11 cellular contexts compared by ENCODE assay signal in the genomic region with DNA sequence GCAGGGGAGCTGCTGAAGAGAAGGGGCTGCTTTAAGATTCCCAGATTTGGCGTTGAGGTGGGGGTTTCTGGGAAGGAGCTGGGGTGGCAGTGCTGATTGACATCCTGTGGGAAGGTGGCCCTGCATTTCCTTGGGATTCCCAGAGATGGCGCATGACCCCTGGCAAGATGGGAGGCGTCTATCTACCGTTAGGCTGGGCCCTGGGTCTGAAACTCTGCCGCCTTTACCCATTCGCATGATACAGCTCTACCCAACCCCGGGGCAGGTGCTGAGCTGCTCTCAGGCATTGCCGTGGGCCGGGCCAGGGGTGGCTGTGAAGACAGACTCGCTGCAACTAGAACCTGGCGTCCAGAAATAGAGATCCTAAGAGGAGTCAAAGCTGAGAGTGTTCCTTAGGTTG. TPM values are rescaled to one million over a fixed set of nuclear protein-coding genes. Genes with fewer than 3 reads are reported as not detected.
A peak's percentile ranks its signal among the peaks of the same experiment; 100 is the strongest.
DNase-seq lines count a peak whose midpoint lies in the region; TF ChIP-seq lines count a peak whose summit lies in the region.
"Had no signal": no experiment of that assay in that cellular context is flagged by ENCODE, and none has a peak within 500 bp of the region (broad histone marks: within the 10 kb centered on the region; RNA-seq: fewer than 3 reads in every experiment).

No MANE protein-coding gene starts in this region.

- peaks cover 0 to 2% (median 0%) of the 10 kb centered on the region in 7 donors for H3K9me3 Mint-ChIP-seq in CD14-positive monocyte
- H3K9me3 Mint-ChIP-seq: activated naive CD4-positive, alpha-beta T cell treated with anti-CD3 and anti-CD28 coated beads, Interleukin-2, amount 10 ng/mL, durations not matched to agents 7 days and 5 days; CD4-positive, CD25-positive, alpha-beta regulatory T cell had no signal

- peak overlapping the region; percentile 45; the same call in 1 of the 2 replicates for H3K9ac ChIP-seq in iPS-20b (ENCODE audit: low read depth, low read length)

- no peaks in the 10 kb centered on the region for H3K9me3 ChIP-seq in iPS-20b (ENCODE audit: insufficient read depth, low read depth, low read length)
- no peaks in the 10 kb centered on the region for H3K9me3 ChIP-seq in esophagus squamous epithelium
- H3K9me3 ChIP-seq: prostate gland had no signal

- H3K36me3 Mint-ChIP-seq in CD14-positive monocyte = peaks cover 15 to 40% of the 10 kb centered on the region in 2 donors

- H3K4me1 ChIP-seq in iPS-20b (ENCODE audit: insufficient read depth, low read length) (peaks cover 2% of the 10 kb centered on the region; the same call in 1 of the 2 replicates), esophagus squamous epithelium (no peaks in the 10 kb centered on the region)
- H3K4me1 ChIP-seq: prostate gland had no signal

- H3K4me3 Mint-ChIP-seq in CD14-positive monocyte = no peak overlapping the region
- H3K4me3 Mint-ChIP-seq: activated naive CD4-positive, alpha-beta T cell treated with anti-CD3 and anti-CD28 coated beads, Interleukin-2, amount 10 ng/mL, durations not matched to agents 7 days and 5 days; CD4-positive, CD25-positive, alpha-beta regulatory T cell had no signal

- in situ Hi-C loops in astrocyte of the spinal cord (cut with HindIII; ENCODE audit: low sequenced_read_pairs) = no loop called here

- TF ChIP-seq CTCF in AG04449 (IDR thresholded peaks at IDR 0.05; ENCODE audit: insufficient read depth, low read length, missing control alignments) (peak; percentile 23), HFF-Myc (IDR thresholded peaks at IDR 0.05; ENCODE audit: low read depth, low read length, missing control alignments) (peak; percentile 30), astrocyte of the spinal cord (IDR thresholded peaks at IDR 0.05; ENCODE audit: low read depth, low read length) (peak; percentile 38), esophagus squamous epithelium (IDR thresholded peaks at IDR 0.05) (peak in 1 of 6 experiments; percentile 26), CD14-positive monocyte (IDR thresholded peaks at IDR 0.05) (no peak)

- H3K27ac Mint-ChIP-seq in CD14-positive monocyte = no peak overlapping the region
- H3K27ac Mint-ChIP-seq: activated naive CD4-positive, alpha-beta T cell treated with anti-CD3 and anti-CD28 coated beads, Interleukin-2, amount 10 ng/mL, durations not matched to agents 7 days and 5 days; CD4-positive, CD25-positive, alpha-beta regulatory T cell had no signal

- CTCF ChIA-PET in AG04449 (lab: Yijun Ruan, JAX) = interaction anchor here (1.1 to 1.9 kb wide), 4 partner anchors 10 to 185 kb away, joined by 3 to 7 read pairs (median 4); a partner anchor contains a TSS

- H3K27ac ChIP-seq in iPS-20b (ENCODE audit: low read length) (no peak overlapping the region), esophagus squamous epithelium (no peak overlapping the region)
- H3K27ac ChIP-seq: prostate gland had no signal

- TF ChIP-seq POLR2A in esophagus squamous epithelium (IDR thresholded peaks at IDR 0.05) = no peak

- intact Hi-C loops in esophagus squamous epithelium (cut with DNase I) (no loop called here), CD14-positive monocyte (cut with micrococcal nuclease) (no loop called here)

- POLR2A ChIA-PET in AG04449 (lab: Yijun Ruan, JAX) = no interaction called here

- peaks cover 0 to 5% (median 2%) of the 10 kb centered on the region in 3 donors for H3K27me3 Mint-ChIP-seq in CD14-positive monocyte (ENCODE audit: low read depth in 3 of 3)
- H3K27me3 Mint-ChIP-seq: activated naive CD4-positive, alpha-beta T cell treated with anti-CD3 and anti-CD28 coated beads, Interleukin-2, amount 10 ng/mL, durations not matched to agents 7 days and 5 days; CD4-positive, CD25-positive, alpha-beta regulatory T cell had no signal

- H3K27me3 ChIP-seq in iPS-20b (ENCODE audit: insufficient read depth, low read length) (no peaks in the 10 kb centered on the region), esophagus squamous epithelium (peaks cover 0 to 12% (median 0%) of the 10 kb centered on the region in 4 donors)

- WGBS in esophagus squamous epithelium, 2 donors = 66 to 70% methylated on average over 9 to 11 of the region's 11 CpGs

- no peaks in the 10 kb centered on the region for H3K4me1 Mint-ChIP-seq in CD14-positive monocyte
- H3K4me1 Mint-ChIP-seq: activated naive CD4-positive, alpha-beta T cell treated with anti-CD3 and anti-CD28 coated beads, Interleukin-2, amount 10 ng/mL, durations not matched to agents 7 days and 5 days; CD4-positive, CD25-positive, alpha-beta regulatory T cell had no signal

- H3K4me3 ChIP-seq in AG04449 (ENCODE audit: low read depth, low read length) (no peak overlapping the region), HFF-Myc (replicated peaks; ENCODE audit: low read depth, low read length) (no peak overlapping the region), astrocyte of the spinal cord (ENCODE audit: low read depth, low read length) (no peak overlapping the region), iPS-20b (ENCODE audit: low read length) (no peak overlapping the region), esophagus squamous epithelium (no peak overlapping the region)
- H3K4me3 ChIP-seq: prostate gland had no signal

- DNase-seq in AG04449 (ENCODE audit: low read depth, low spot score) (no peak), HFF-Myc (ENCODE audit: extremely low read depth, low read depth) (no peak), astrocyte of the spinal cord (ENCODE audit: low read depth, low spot score) (no peak), esophagus squamous epithelium (lab: John Stamatoyannopoulos, UW) (no peak), GF-D8 (lab: John Stamatoyannopoulos, UW) (no peak), CD14-positive monocyte (ENCODE audit: low spot score) (no peak)
- no peak for DNase-seq in activated effector memory CD4-positive, alpha-beta T cell treated with anti-CD3 and anti-CD28 coated beads, Interleukin-2, amount 50 U/mL, for 16 hours
- DNase-seq: activated naive CD4-positive, alpha-beta T cell treated with anti-CD3 and anti-CD28 coated beads, Interleukin-2, amount 10 ng/mL, durations not matched to agents 7 days and 5 days; CD4-positive, CD25-positive, alpha-beta regulatory T cell had no signal

- H3K36me3 ChIP-seq in iPS-20b (ENCODE audit: insufficient read depth, low read depth, low read length) (no peaks in the 10 kb centered on the region), esophagus squamous epithelium (peaks cover 0 to 5% (median 0%) of the 10 kb centered on the region in 3 donors)
- H3K36me3 ChIP-seq: prostate gland had no signal

RNA-seq across cellular contexts. Expression of a gene that starts 9.9 kb away (rescaled TPM):
- total RNA-seq in esophagus squamous epithelium = 100 to 1,000 TPM in 1 of 4 donors, 10 to 100 TPM in 3; 52.7 to 134 (median 71.4) TPM
- polyA plus RNA-seq in CD14-positive monocyte = 10 to 100 TPM in 1 of 2 donors, 1 to 10 TPM in 1; 9.0 to 12.2 TPM

RNA-seq across cellular contexts. Expression of a gene that starts 13.5 kb away (rescaled TPM):
- under 1 TPM in 2 of 4 donors, not detected in 2; 0.23 to 0.95 TPM for total RNA-seq in esophagus squamous epithelium
- polyA plus RNA-seq in CD14-positive monocyte = 1 to 10 TPM; 4.2 to 5.3 TPM

RNA-seq across cellular contexts. Expression of a gene that starts 21.9 kb away (rescaled TPM):
- 100 to 1,000 TPM in 2 of 4 donors, 10 to 100 TPM in 2; 67.1 to 205 (median 98.7) TPM for total RNA-seq in esophagus squamous epithelium
- 1,000 to 10,000 TPM; 2,092 to 2,376 TPM for polyA plus RNA-seq in CD14-positive monocyte

RNA-seq across cellular contexts. Expression of a gene that starts 33.4 kb away (rescaled TPM):
- total RNA-seq in esophagus squamous epithelium = 10 to 100 TPM in 2 of 4 donors, 1 to 10 TPM in 2; 7.1 to 16.8 (median 9.6) TPM
- 100 to 1,000 TPM in 1 of 2 donors, 10 to 100 TPM in 1; 99.3 to 120 TPM for polyA plus RNA-seq in CD14-positive monocyte

RNA-seq across cellular contexts. Expression of a gene that starts 33.5 kb away (rescaled TPM):
- total RNA-seq in esophagus squamous epithelium = 10 to 100 TPM in 1 of 4 donors, 1 to 10 TPM in 3; 4.4 to 13.2 (median 6.3) TPM
- 1 to 10 TPM; 5.9 to 7.5 TPM for polyA plus RNA-seq in CD14-positive monocyte
